25 cellular contexts compared by ENCODE assay signal in the genomic region with DNA sequence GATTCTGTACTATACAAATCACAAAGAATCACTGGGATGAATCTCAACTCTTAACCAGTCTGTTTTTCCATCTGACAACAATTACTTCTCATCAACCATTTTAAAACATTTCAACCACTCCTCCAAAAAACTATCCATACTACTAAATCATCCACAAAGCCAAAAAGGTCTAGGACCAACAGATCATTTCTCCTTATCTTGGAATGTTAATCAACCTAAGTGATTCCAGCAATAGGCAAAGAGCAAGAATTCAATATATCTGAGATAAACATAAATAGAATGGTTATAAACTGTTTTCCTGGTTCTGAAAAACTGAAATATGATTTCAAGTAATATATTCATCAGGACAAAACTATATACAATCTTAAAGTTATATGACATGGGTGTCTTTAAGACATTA. TPM values are rescaled to one million over a fixed set of nuclear protein-coding genes. Genes with fewer than 3 reads are reported as not detected.
DNase-seq lines count a peak whose midpoint lies in the region; ATAC-seq and TF ChIP-seq lines count a peak whose summit lies in the region.
"Had no signal": no experiment of that assay in that cellular context is flagged by ENCODE, and none has a peak within 500 bp of the region (broad histone marks: within the 10 kb centered on the region; RNA-seq: fewer than 3 reads in every experiment).

No MANE protein-coding gene starts in this region.

- POLR2A ChIA-PET in CD4-positive, alpha-beta T cell (lab: Charles Lee), result no interaction called here
- POLR2A ChIA-PET in activated CD4-positive, alpha-beta memory T cell treated with anti-CD3 and anti-CD28 coated beads, Interleukin-2, amount 10 ng/mL, durations not matched to agents 7 days and 5 days (lab: Charles Lee), result interaction anchor here (1.8 kb wide), 1 partner anchor 130 kb away, joined by 4 read pairs; no protein-coding TSS in a partner anchor

- no peak for TF ChIP-seq CTCF in CD4-positive, alpha-beta T cell (IDR thresholded peaks at IDR 0.05)
- TF ChIP-seq CTCF in lower leg skin (IDR thresholded peaks at IDR 0.05), result no peak

- peaks cover 5% of the 10 kb centered on the region for H3K9me3 Mint-ChIP-seq in activated CD4-positive, alpha-beta T cell treated with anti-CD3 and anti-CD28 coated beads, Interleukin-2, amount 10 ng/mL, durations not matched to agents 24 days and 14 days
- H3K9me3 Mint-ChIP-seq in CD4-positive, alpha-beta T cell, result no peaks in the 10 kb centered on the region
- peaks cover 2% of the 10 kb centered on the region for H3K9me3 Mint-ChIP-seq in activated CD4-positive, alpha-beta memory T cell treated with anti-CD3 and anti-CD28 coated beads, Interleukin-2, amount 10 ng/mL, durations not matched to agents 7 days and 5 days
- H3K9me3 Mint-ChIP-seq: WTC11 had no signal

- no peaks in the 10 kb centered on the region for H3K27me3 Mint-ChIP-seq in activated CD4-positive, alpha-beta T cell treated with anti-CD3 and anti-CD28 coated beads, Interleukin-2, amount 10 ng/mL, durations not matched to agents 24 days and 14 days
- H3K27me3 Mint-ChIP-seq in CD4-positive, alpha-beta T cell, result no peaks in the 10 kb centered on the region
- no peaks in the 10 kb centered on the region for H3K27me3 Mint-ChIP-seq in activated CD4-positive, alpha-beta memory T cell treated with anti-CD3 and anti-CD28 coated beads, Interleukin-2, amount 10 ng/mL, durations not matched to agents 7 days and 5 days

- peaks cover 40% of the 10 kb centered on the region for H3K36me3 Mint-ChIP-seq in activated CD4-positive, alpha-beta T cell treated with anti-CD3 and anti-CD28 coated beads, Interleukin-2, amount 10 ng/mL, durations not matched to agents 24 days and 14 days (ENCODE audit: low read depth)
- peaks cover 29% of the 10 kb centered on the region for H3K36me3 Mint-ChIP-seq in CD4-positive, alpha-beta T cell (ENCODE audit: low read depth)
- peaks cover 50% of the 10 kb centered on the region for H3K36me3 Mint-ChIP-seq in activated CD4-positive, alpha-beta memory T cell treated with anti-CD3 and anti-CD28 coated beads, Interleukin-2, amount 10 ng/mL, durations not matched to agents 7 days and 5 days (ENCODE audit: low read depth)

- TF ChIP-seq POLR2A in lower leg skin (IDR thresholded peaks at IDR 0.05), result no peak

- no peak overlapping the region for H3K27ac ChIP-seq in CD4-positive, alpha-beta T cell (ENCODE audit: low read depth, low read length)
- H3K27ac ChIP-seq: dorsolateral prefrontal cortex, lower lobe of right lung had no signal

- peaks cover 42% of the 10 kb centered on the region for H3K4me1 Mint-ChIP-seq in activated CD4-positive, alpha-beta T cell treated with anti-CD3 and anti-CD28 coated beads, Interleukin-2, amount 10 ng/mL, durations not matched to agents 24 days and 14 days
- peaks cover 75% of the 10 kb centered on the region for H3K4me1 Mint-ChIP-seq in CD4-positive, alpha-beta T cell (ENCODE audit: low read depth)
- H3K4me1 Mint-ChIP-seq in activated CD4-positive, alpha-beta memory T cell treated with anti-CD3 and anti-CD28 coated beads, Interleukin-2, amount 10 ng/mL, durations not matched to agents 7 days and 5 days, result peaks cover 56% of the 10 kb centered on the region

- no peak for ATAC-seq in CD4-positive, alpha-beta T cell (ENCODE audit: poor library complexity)
- ATAC-seq: lower lobe of right lung, WTC11 had no signal

- H3K27me3 ChIP-seq in CD4-positive, alpha-beta T cell (ENCODE audit: control insufficient read depth, insufficient read depth, low read length), result no peaks in the 10 kb centered on the region
- H3K27me3 ChIP-seq: dorsolateral prefrontal cortex had no signal

- no peaks in the 10 kb centered on the region for H3K9me3 ChIP-seq in CD4-positive, alpha-beta T cell (ENCODE audit: control insufficient read depth, low read length)
- H3K9me3 ChIP-seq: lower lobe of right lung had no signal

- peak overlapping the region; percentile 6 for H3K27ac Mint-ChIP-seq in activated CD4-positive, alpha-beta T cell treated with anti-CD3 and anti-CD28 coated beads, Interleukin-2, amount 10 ng/mL, durations not matched to agents 24 days and 14 days
- H3K27ac Mint-ChIP-seq in CD4-positive, alpha-beta T cell, result peak overlapping the region; percentile 83
- peak overlapping the region; percentile 70 for H3K27ac Mint-ChIP-seq in activated CD4-positive, alpha-beta memory T cell treated with anti-CD3 and anti-CD28 coated beads, Interleukin-2, amount 10 ng/mL, durations not matched to agents 7 days and 5 days
- H3K27ac Mint-ChIP-seq: WTC11 had no signal

- no peak for DNase-seq in activated CD4-positive, alpha-beta T cell treated with anti-CD3 and anti-CD28 coated beads, Interleukin-2, amount 10 ng/mL, durations not matched to agents 24 days and 14 days
- DNase-seq in activated CD4-positive, alpha-beta T cell treated with anti-CD3 and anti-CD28 coated beads for 4 hours, result no peak
- DNase-seq in CD4-positive, alpha-beta T cell, result no peak
- DNase-seq in activated CD4-positive, alpha-beta memory T cell treated with anti-CD3 and anti-CD28 coated beads, Interleukin-2, amount 10 ng/mL, durations not matched to agents 7 days and 5 days, result no peak
- peak; percentile 29 for DNase-seq in fibroblast of peridontal ligament (ENCODE audit: extremely low read depth)
- no peak for DNase-seq in lower leg skin (ENCODE audit: low spot score in 2 of 2)
- DNase-seq in globus pallidus (ENCODE audit: low spot score), result no peak
- DNase-seq in NCI-H510A (lab: John Stamatoyannopoulos, UW), result no peak
- DNase-seq: activated gamma-delta T cell; aorta; caudate nucleus; DMS79; dorsolateral prefrontal cortex; GF-D8; IMR-90; lower lobe of right lung; NCI-H1092 treated with DMSO at 0.1 percent for 48 hours; NCI-H1930; NCI-H2227 treated with DMSO at 0.1 percent for 48 hours; NCI-H748 treated with DMSO at 0.1 percent for 48 hours; RPMI8226; stimulated activated CD4-positive, alpha-beta T cell treated with anti-CD3 and anti-CD28 coated beads, Interleukin-15, amount 100 ng/mL, for 24 hours; T-helper 9 cell; trophoblast cell had no signal

- CTCF ChIA-PET in CD4-positive, alpha-beta T cell (lab: Charles Lee), result no interaction called here
- CTCF ChIA-PET in activated CD4-positive, alpha-beta memory T cell treated with anti-CD3 and anti-CD28 coated beads, Interleukin-2, amount 10 ng/mL, durations not matched to agents 7 days and 5 days (lab: Charles Lee), result no interaction called here

- no peak overlapping the region for H3K4me3 ChIP-seq in lower leg skin (ENCODE audit: low read depth, poor library complexity, severe bottlenecking)
- H3K4me3 ChIP-seq: dorsolateral prefrontal cortex, lower lobe of right lung had no signal

- H3K4me3 Mint-ChIP-seq in activated CD4-positive, alpha-beta T cell treated with anti-CD3 and anti-CD28 coated beads, Interleukin-2, amount 10 ng/mL, durations not matched to agents 24 days and 14 days, result no peak overlapping the region
- peak overlapping the region; percentile 17 for H3K4me3 Mint-ChIP-seq in CD4-positive, alpha-beta T cell
- H3K4me3 Mint-ChIP-seq in activated CD4-positive, alpha-beta memory T cell treated with anti-CD3 and anti-CD28 coated beads, Interleukin-2, amount 10 ng/mL, durations not matched to agents 7 days and 5 days, result no peak overlapping the region
- H3K4me3 Mint-ChIP-seq: WTC11 had no signal

- intact Hi-C loops in activated CD4-positive, alpha-beta T cell treated with anti-CD3 and anti-CD28 coated beads, Interleukin-2, amount 10 ng/mL, durations not matched to agents 24 days and 14 days (cut with micrococcal nuclease), result no loop called here
- intact Hi-C loops in CD4-positive, alpha-beta T cell (cut with DNase I, micrococcal nuclease), result loop anchor here in 1 of 2 experiments (5.0 kb wide), 1 partner anchor 41 kb away; no protein-coding TSS in a partner anchor
- intact Hi-C loops in lower leg skin (cut with DNase I; ENCODE audit: low total_unique reads), result no loop called here

RNA-seq across cellular contexts. Expression of gene RANBP9, which starts 28.6 kb away (rescaled TPM):
- 52.6 and 56.2 TPM in 2 replicates for total RNA-seq in activated CD4-positive, alpha-beta T cell treated with anti-CD3 and anti-CD28 coated beads, Interleukin-2, amount 10 ng/mL, durations not matched to agents 24 days and 14 days
- total RNA-seq in CD4-positive, alpha-beta T cell, result 10 to 100 TPM; 60.8 to 62.9 TPM
- 10 to 100 TPM; 66.8 to 69.1 TPM for total RNA-seq in activated CD4-positive, alpha-beta memory T cell treated with anti-CD3 and anti-CD28 coated beads, Interleukin-2, amount 10 ng/mL, durations not matched to agents 7 days and 5 days
- total RNA-seq in lower leg skin, result 10 to 100 TPM; 45.4 to 59.3 (median 53.6) TPM

Comparison
In these comparisons a context has a peak if more than half of its experiments do, and no peak if none do; other contexts are left out.
1. H3K27ac Mint-ChIP-seq: peak in every context shown above with its lines; median percentile 83 in CD4-positive, alpha-beta T cell; 70 in activated CD4-positive, alpha-beta memory T cell treated with anti-CD3 and anti-CD28 coated beads, Interleukin-2, amount 10 ng/mL, durations not matched to agents 7 days and 5 days; 6 in activated CD4-positive, alpha-beta T cell treated with anti-CD3 and anti-CD28 coated beads, Interleukin-2, amount 10 ng/mL, durations not matched to agents 24 days and 14 days.